ENCODE assay signal across 19 cellular contexts in genomic region chr12:54472494-54473262, GRCh38. TPM values are rescaled to one million over a fixed set of nuclear protein-coding genes. Genes with fewer than 3 reads are reported as not detected.
DNase-seq lines count a peak whose midpoint lies in the region; ATAC-seq and TF ChIP-seq lines count a peak whose summit lies in the region.
"Had no signal": no experiment of that assay in that cellular context is flagged by ENCODE, and none has a peak within 500 bp of the region (broad histone marks: within the 10 kb centered on the region; RNA-seq: fewer than 3 reads in every experiment).

No MANE protein-coding gene starts in this region.

- peaks cover 27% of the 10 kb centered on the region for H3K27me3 Mint-ChIP-seq in T-helper 1 cell treated with Interleukin-12 subunit alpha and Interleukin-12 subunit beta and Interleukin-4 antibody, amounts not matched to agents 30 μg/mL and 1 μg/mL, for 36 hours (ENCODE audit: low read depth)
- H3K27me3 Mint-ChIP-seq in GM23338 (ENCODE audit: insufficient read depth, low read depth, poor library complexity) (peaks cover 5% of the 10 kb centered on the region), activated B cell treated with CpG ODN at 0.5 μM for 24 hours (peaks cover 6% of the 10 kb centered on the region), immature natural killer cell (ENCODE audit: low read depth in 3 of 3) (peaks cover 0 to 7% (median 2%) of the 10 kb centered on the region in 3 donors)

- H3K79me2 ChIP-seq in GM23338 (replicated peaks; ENCODE audit: insufficient read depth) = no peaks in the 10 kb centered on the region

- H3K27ac ChIP-seq in GM23338 (ENCODE audit: low read depth) = no peak overlapping the region
- H3K27ac ChIP-seq: C4-2B, esophagus squamous epithelium, stomach had no signal

- H3K9me3 Mint-ChIP-seq in T-helper 1 cell treated with Interleukin-12 subunit alpha and Interleukin-12 subunit beta and Interleukin-4 antibody, amounts not matched to agents 30 μg/mL and 1 μg/mL, for 36 hours = no peaks in the 10 kb centered on the region
- H3K9me3 Mint-ChIP-seq in GM23338 (no peaks in the 10 kb centered on the region), activated B cell treated with CpG ODN at 0.5 μM for 24 hours (no peaks in the 10 kb centered on the region), immature natural killer cell (no peaks in the 10 kb centered on the region)

- CTCF ChIA-PET in activated B cell treated with CpG ODN at 0.5 μM for 24 hours (lab: Charles Lee) = no interaction called here

- TF ChIP-seq CTCF in GM23338 (conservative IDR thresholded peaks at IDR 0.05; ENCODE audit: low read depth in 2 of 2) (no peak), activated B cell treated with CpG ODN at 0.5 μM for 24 hours (IDR thresholded peaks at IDR 0.05) (no peak)

- peaks cover 6% of the 10 kb centered on the region; the same call in 1 of the 2 replicates for H3K9me2 ChIP-seq in GM23338 (ENCODE audit: insufficient read depth)

- H3K4me1 ChIP-seq in GM23338 (ENCODE audit: insufficient read depth) = peaks cover 24% of the 10 kb centered on the region
- H3K4me1 ChIP-seq: esophagus squamous epithelium, stomach had no signal

- H3K27me3 ChIP-seq in GM23338 (ENCODE audit: insufficient read depth) = no peaks in the 10 kb centered on the region

- peak overlapping the region; percentile 32 for H3K4me3 Mint-ChIP-seq in T-helper 1 cell treated with Interleukin-12 subunit alpha and Interleukin-12 subunit beta and Interleukin-4 antibody, amounts not matched to agents 30 μg/mL and 1 μg/mL, for 36 hours
- H3K4me3 Mint-ChIP-seq in GM23338 = no peak overlapping the region
- peak overlapping the region; percentile 59 for H3K4me3 Mint-ChIP-seq in activated B cell treated with CpG ODN at 0.5 μM for 24 hours
- peak overlapping the region in 4 of 5 donors; percentile 2 to 63 (median 54) for H3K4me3 Mint-ChIP-seq in immature natural killer cell

- H3K36me3 ChIP-seq in GM23338 (ENCODE audit: insufficient read depth) = no peaks in the 10 kb centered on the region
- H3K36me3 ChIP-seq: esophagus squamous epithelium, stomach had no signal

- peak overlapping the region; percentile 83 for H2AFZ ChIP-seq in GM23338

- ATAC-seq in GM23338 (no peak), activated B cell treated with CpG ODN at 0.5 μM for 24 hours (ENCODE audit: low read depth) (no peak), HG03039 (IDR thresholded peaks at IDR 0.05; ENCODE audit: unreplicated experiment) (no peak), GM19351 (IDR thresholded peaks at IDR 0.05; ENCODE audit: unreplicated experiment) (no peak), HG02970 (IDR thresholded peaks at IDR 0.05; ENCODE audit: low FRiP score, unreplicated experiment) (no peak)
- ATAC-seq: Right ventricle myocardium inferior had no signal

- no peaks in the 10 kb centered on the region for H3K36me3 Mint-ChIP-seq in T-helper 1 cell treated with Interleukin-12 subunit alpha and Interleukin-12 subunit beta and Interleukin-4 antibody, amounts not matched to agents 30 μg/mL and 1 μg/mL, for 36 hours (ENCODE audit: low read depth)
- H3K36me3 Mint-ChIP-seq in GM23338 (ENCODE audit: low read depth) (no peaks in the 10 kb centered on the region), activated B cell treated with CpG ODN at 0.5 μM for 24 hours (ENCODE audit: low read depth) (no peaks in the 10 kb centered on the region), immature natural killer cell (no peaks in the 10 kb centered on the region)

- intact Hi-C loops in activated B cell treated with CpG ODN at 0.5 μM for 24 hours (cut with micrococcal nuclease) = no loop called here

- POLR2A ChIA-PET in activated B cell treated with CpG ODN at 0.5 μM for 24 hours (lab: Charles Lee) = interaction anchor here (0.9 kb wide), 1 partner anchor 25 kb away, joined by 3 read pairs; the partner anchor contains the start of gene NCKAP1L

- H3K4me1 Mint-ChIP-seq in T-helper 1 cell treated with Interleukin-12 subunit alpha and Interleukin-12 subunit beta and Interleukin-4 antibody, amounts not matched to agents 30 μg/mL and 1 μg/mL, for 36 hours (ENCODE audit: low read depth) = no peaks in the 10 kb centered on the region
- peaks cover 27% of the 10 kb centered on the region for H3K4me1 Mint-ChIP-seq in GM23338
- H3K4me1 Mint-ChIP-seq in activated B cell treated with CpG ODN at 0.5 μM for 24 hours = peaks cover 3% of the 10 kb centered on the region
- H3K4me1 Mint-ChIP-seq in immature natural killer cell = no peaks in the 10 kb centered on the region

- 0 out of 2 replicates have a peak overlapping the region, but pooled peaks have one; percentile 34 for H3K4me2 ChIP-seq in GM23338

- DNase-seq in T-helper 1 cell (no peak), GM23338 (ENCODE audit: low spot score) (no peak), activated B cell treated with CpG ODN at 0.5 μM for 24 hours (no peak), immature natural killer cell (no peak)
- DNase-seq: DMS79, esophagus squamous epithelium, head of caudate nucleus, NCI-H226, retina, stomach had no signal

- H3K4me3 ChIP-seq in GM23338 = no peak overlapping the region
- H3K4me3 ChIP-seq: esophagus squamous epithelium, stomach had no signal

- H3K27ac Mint-ChIP-seq in T-helper 1 cell treated with Interleukin-12 subunit alpha and Interleukin-12 subunit beta and Interleukin-4 antibody, amounts not matched to agents 30 μg/mL and 1 μg/mL, for 36 hours = no peak overlapping the region
- no peak overlapping the region for H3K27ac Mint-ChIP-seq in GM23338
- H3K27ac Mint-ChIP-seq in activated B cell treated with CpG ODN at 0.5 μM for 24 hours = no peak overlapping the region
- no peak overlapping the region for H3K27ac Mint-ChIP-seq in immature natural killer cell

- no peaks in the 10 kb centered on the region for H4K20me1 ChIP-seq in GM23338 (replicated peaks; ENCODE audit: insufficient read depth)

- H3F3A ChIP-seq in GM23338 (replicated peaks; ENCODE audit: low read depth) = no peaks in the 10 kb centered on the region

TF ChIP-seq in GM23338, 12 proteins besides CTCF, POLR2A, EP300 and RAD21 (continues in another document):
- TF ChIP-seq EZH2phosphoT487 (IDR thresholded peaks at IDR 0.05; ENCODE audit: unreplicated experiment) (no peak), JUNB (IDR thresholded peaks at IDR 0.05; ENCODE audit: unreplicated experiment) (no peak), POLR2AphosphoS5 (IDR thresholded peaks at IDR 0.05; ENCODE audit: low read depth) (no peak), CREB1 (CRISPR knock-in tag; IDR thresholded peaks at IDR 0.05; ENCODE audit: low read depth) (no peak), NANOG (IDR thresholded peaks at IDR 0.05; ENCODE audit: borderline replicate concordance) (no peak), STAT1 (IDR thresholded peaks at IDR 0.05; ENCODE audit: unreplicated experiment) (no peak)

RNA-seq across cellular contexts. Expression of gene GTSF1, which starts 0.7 kb away (rescaled TPM):
- total RNA-seq in GM23338 (2014; rRNA removed; shearing (Covaris generic)) = not detected in 2 replicates
- polyA plus RNA-seq in GM23338 (2016; fragmentation: Nextera tagmentation; extraction: Ambion mirVana) = 1.3 and 2.3 TPM in 2 replicates
- 7.1 and 9.8 TPM in 2 replicates for total RNA-seq in activated B cell treated with CpG ODN at 0.5 μM for 24 hours
- polyA plus RNA-seq in immature natural killer cell = 10 to 100 TPM; 14.1 to 22.7 (median 16.6) TPM
- total RNA-seq: A172, LHCN-M2, stomach had no signal
- polyA plus RNA-seq: keratinocyte had no signal

RNA-seq across cellular contexts. Expression of gene NCKAP1L, which starts 24.9 kb away (rescaled TPM):
- total RNA-seq in GM23338 (2014; rRNA removed; shearing (Covaris generic)) = not detected in 2 replicates
- 0.12 TPM in 1 of 2 replicates, not detected in the other for polyA plus RNA-seq in GM23338 (2016; fragmentation: Nextera tagmentation; extraction: Ambion mirVana)
- total RNA-seq in activated B cell treated with CpG ODN at 0.5 μM for 24 hours = 225 and 239 TPM in 2 replicates
- polyA plus RNA-seq in immature natural killer cell = 100 to 1,000 TPM in 2 of 3 donors, 10 to 100 TPM in 1; 90.8 to 138 (median 137) TPM
- total RNA-seq: A172, LHCN-M2 had no signal
- polyA plus RNA-seq: keratinocyte had no signal

RNA-seq across cellular contexts. Expression of gene ITGA5, which starts 53.6 kb away (rescaled TPM):
- total RNA-seq in GM23338 (2014; rRNA removed; shearing (Covaris generic)) = 23.7 and 24.2 TPM in 2 replicates
- polyA plus RNA-seq in GM23338 (2016; fragmentation: Nextera tagmentation; extraction: Ambion mirVana) (5.9 and 7.3 TPM in 2 replicates), immature natural killer cell (100 to 1,000 TPM in 1 of 3 donors, 10 to 100 TPM in 2; 26.2 to 119 (median 65.5) TPM)
- total RNA-seq in activated B cell treated with CpG ODN at 0.5 μM for 24 hours = 1.0 and 1.3 TPM in 2 replicates

Comparison
In these comparisons a context has a peak if more than half of its experiments do, and no peak if none do; other contexts are left out.
1. RNA of gene NCKAP1L, which starts 24.9 kb away (total RNA-seq): 225 to 239 TPM in activated B cell treated with CpG ODN at 0.5 μM for 24 hours; not detected in GM23338; every median in the first group is over 100 times any median in the second.
2. RNA of gene ITGA5, which starts 53.6 kb away (total RNA-seq): 23.7 to 24.2 TPM in GM23338; 1.0 to 1.3 TPM in activated B cell treated with CpG ODN at 0.5 μM for 24 hours; every median in the first group is over 10 times any median in the second.